6 cellular contexts compared by ENCODE assay signal in the genomic region with DNA sequence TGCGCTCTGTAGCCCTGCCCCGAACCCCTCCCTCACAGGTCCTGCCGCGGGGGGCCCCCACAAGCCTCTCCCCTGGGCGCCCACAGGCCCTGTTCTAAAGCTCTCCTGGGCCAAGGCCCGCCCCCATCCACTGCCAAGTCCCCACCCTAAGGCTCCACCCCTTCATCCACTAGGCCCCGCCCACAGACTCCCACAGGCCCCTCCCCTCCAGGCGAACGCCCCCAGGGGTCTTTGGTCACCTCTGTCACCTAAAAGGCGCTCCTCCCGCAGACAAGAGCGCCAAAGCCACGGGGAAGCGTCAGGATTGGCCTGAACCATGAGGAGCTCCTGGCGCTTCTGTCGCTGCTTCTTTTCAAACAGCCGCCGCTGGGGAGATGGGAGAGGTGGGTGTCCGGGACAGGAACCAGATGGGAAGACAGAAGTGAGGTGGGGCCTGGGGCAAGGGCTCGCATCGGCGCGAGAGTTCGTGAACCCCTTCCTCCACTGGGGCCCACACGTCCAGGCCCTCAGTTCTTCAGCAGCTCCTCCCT. TPM values are rescaled to one million over a fixed set of nuclear protein-coding genes. Genes with fewer than 3 reads are reported as not detected.
DNase-seq lines count a peak whose midpoint lies in the region; ATAC-seq and TF ChIP-seq lines count a peak whose summit lies in the region.

No MANE protein-coding gene starts in this region.

- TF ChIP-seq CTCF in hepatocyte (IDR thresholded peaks at IDR 0.05; ENCODE audit: poor library complexity): no peak
- TF ChIP-seq CTCF in thyroid gland (IDR thresholded peaks at IDR 0.05): no peak

- H3K79me2 ChIP-seq in hepatocyte: peaks cover 10% of the 10 kb centered on the region

- H3K9me2 ChIP-seq in hepatocyte (replicated peaks; ENCODE audit: insufficient read depth): no peaks in the 10 kb centered on the region

- H3K4me3 ChIP-seq in hepatocyte (no peak overlapping the region), thyroid gland (replicated peaks in 1 of 3) (peak overlapping the region in 1 of 3 donors; percentile 6)

- H3K9me3 ChIP-seq in hepatocyte (ENCODE audit: low read depth) (no peaks in the 10 kb centered on the region), thyroid gland (no peaks in the 10 kb centered on the region)

- 40% methylated on average over 18 of the region's 25 CpGs for WGBS in hepatocyte (ENCODE audit: low lambda C conversion rate, missing lambda C conversion rate)
- WGBS in thyroid gland, 2 donors: 15 to 21% methylated on average over 16 to 22 of the region's 25 CpGs

- DNase-seq in activated gamma-delta T cell treated with Interleukin-2 at 50 U/mL for 16 hours (peak; percentile 28), activated gamma-delta T cell (lab: John Stamatoyannopoulos, UW) (no peak), hepatocyte (ENCODE audit: low spot score) (peak; percentile 66), thyroid gland (peak; percentile 38 to 47), hepatic stellate cell (ENCODE audit: low spot score) (no peak)

- peak overlapping the region; percentile 70 for H3K4me2 ChIP-seq in hepatocyte

- no peak for TF ChIP-seq POLR2A in thyroid gland (IDR thresholded peaks at IDR 0.05)

- H4K20me1 ChIP-seq in hepatocyte (ENCODE audit: insufficient read depth, poor library complexity, severe bottlenecking): no peaks in the 10 kb centered on the region

- intact Hi-C loops in thyroid gland (cut with DNase I): no loop called here

- ATAC-seq in HG02973 (IDR thresholded peaks at IDR 0.05; ENCODE audit: unreplicated experiment): no peak

- H3K27me3 ChIP-seq in hepatocyte: no peaks in the 10 kb centered on the region
- H3K27me3 ChIP-seq in thyroid gland: no peaks in the 10 kb centered on the region

- H3K36me3 ChIP-seq in hepatocyte (replicated peaks; ENCODE audit: insufficient read depth, low read depth): no peaks in the 10 kb centered on the region
- H3K36me3 ChIP-seq in thyroid gland: no peaks in the 10 kb centered on the region

- peak overlapping the region; percentile 40 for H3K27ac ChIP-seq in hepatocyte
- H3K27ac ChIP-seq in thyroid gland: peak overlapping the region in 1 of 3 donors; percentile 73

- H2AFZ ChIP-seq in hepatocyte: no peak overlapping the region

- H3K4me1 ChIP-seq in hepatocyte (ENCODE audit: insufficient read depth) (peaks cover 14% of the 10 kb centered on the region), thyroid gland (peaks cover 10 to 18% of the 10 kb centered on the region in 2 donors)

RNA-seq across cellular contexts. Expression of gene TULP2, which starts 2.3 kb away (rescaled TPM):
- total RNA-seq in hepatocyte: not detected in 2 replicates
- not detected in 2 replicates for polyA plus RNA-seq in hepatocyte
- total RNA-seq in thyroid gland: under 1 TPM in 1 of 4 donors, not detected in 3; 0.27 TPM

RNA-seq across cellular contexts. Expression of gene NUCB1, which starts 3.9 kb away (rescaled TPM):
- total RNA-seq in hepatocyte (233 and 283 TPM in 2 replicates), thyroid gland (100 to 1,000 TPM; 267 to 424 (median 371) TPM)
- 332 and 339 TPM in 2 replicates for polyA plus RNA-seq in hepatocyte

RNA-seq across cellular contexts. Expression of gene PPP1R15A, which starts 24.0 kb away (rescaled TPM):
- total RNA-seq in hepatocyte: 67.1 and 83.1 TPM in 2 replicates
- polyA plus RNA-seq in hepatocyte: 172 and 218 TPM in 2 replicates
- 10 to 100 TPM; 18.7 to 31.7 (median 24.2) TPM for total RNA-seq in thyroid gland

RNA-seq across cellular contexts. Expression of gene PLEKHA4, which starts 27.8 kb away (rescaled TPM):
- total RNA-seq in hepatocyte (7.3 and 8.3 TPM in 2 replicates), thyroid gland (10 to 100 TPM; 15.2 to 21.8 (median 19.0) TPM)
- 15.1 and 25.8 TPM in 2 replicates for polyA plus RNA-seq in hepatocyte

RNA-seq across cellular contexts. Expression of gene DHDH, which starts 37.2 kb away (rescaled TPM):
- total RNA-seq in hepatocyte (0.72 and 3.7 TPM in 2 replicates), thyroid gland (not detected)
- 1.5 and 2.9 TPM in 2 replicates for polyA plus RNA-seq in hepatocyte

Comparison
In these comparisons a context has a peak if more than half of its experiments do, and no peak if none do; other contexts are left out.
1. DNase-seq: peak in activated gamma-delta T cell treated with Interleukin-2 at 50 U/mL for 16 hours (single experiment), hepatocyte (single experiment) and thyroid gland (2 of 2); none in activated gamma-delta T cell (single experiment) and hepatic stellate cell (single experiment).